ENCODE assay signal across 8 cellular contexts in genomic region chr20:20466341-20466879, GRCh38.
DNase-seq lines count a peak whose midpoint lies in the region; ATAC-seq and TF ChIP-seq lines count a peak whose summit lies in the region.

No MANE protein-coding gene starts in this region.

- DNase-seq in ELR (ENCODE audit: low read depth) = peak; percentile 57
- DNase-seq in GM19240 (ENCODE audit: insufficient read length, low spot score) = peak; percentile 43
- peak; percentile 24 for DNase-seq in activated CD8-positive, alpha-beta T cell treated with anti-CD3 and anti-CD28 coated beads, Interleukin-2, amount 10 ng/mL, durations not matched to agents 7 days and 5 days
- peak; percentile 49 for DNase-seq in stimulated activated CD8-positive, alpha-beta memory T cell treated with anti-CD3 and anti-CD28 coated beads, Interleukin-4, amount 100 ng/mL, for 48 hours
- no peak for DNase-seq in NCI-H345 treated with DMSO at 0.1 percent for 48 hours (lab: John Stamatoyannopoulos, UW; ENCODE audit: unreplicated experiment)
- no peak for DNase-seq in spleen
- DNase-seq in activated gamma-delta T cell treated with Interleukin-2 at 50 U/mL for 16 hours = no peak

- no peaks in the 10 kb centered on the region for H3K27me3 Mint-ChIP-seq in activated CD8-positive, alpha-beta T cell treated with anti-CD3 and anti-CD28 coated beads, Interleukin-2, amount 10 ng/mL, durations not matched to agents 7 days and 5 days (ENCODE audit: low read depth)

- H3K9me3 Mint-ChIP-seq in activated CD8-positive, alpha-beta T cell treated with anti-CD3 and anti-CD28 coated beads, Interleukin-2, amount 10 ng/mL, durations not matched to agents 7 days and 5 days (ENCODE audit: insufficient read depth) = no peaks in the 10 kb centered on the region

- H3K9me3 ChIP-seq in spleen = no peaks in the 10 kb centered on the region

- H3K4me1 ChIP-seq in spleen = peaks cover 0 to 30% (median 4%) of the 10 kb centered on the region in 6 donors

- peaks cover 0 to 60% (median 0%) of the 10 kb centered on the region in 6 donors for H3K36me3 ChIP-seq in spleen

- H3K27ac Mint-ChIP-seq in activated CD8-positive, alpha-beta T cell treated with anti-CD3 and anti-CD28 coated beads, Interleukin-2, amount 10 ng/mL, durations not matched to agents 7 days and 5 days = peak overlapping the region; percentile 51

- H3K36me3 Mint-ChIP-seq in activated CD8-positive, alpha-beta T cell treated with anti-CD3 and anti-CD28 coated beads, Interleukin-2, amount 10 ng/mL, durations not matched to agents 7 days and 5 days (ENCODE audit: low read depth) = peaks cover 4% of the 10 kb centered on the region

- H3K27me3 ChIP-seq in spleen (replicated peaks in 1 of 7) = no peaks in the 10 kb centered on the region

- 34 to 56% (median 54%) methylated on average over 4 of the region's 4 CpGs for WGBS in spleen, 5 donors

- peaks cover 13% of the 10 kb centered on the region for H3K4me1 Mint-ChIP-seq in activated CD8-positive, alpha-beta T cell treated with anti-CD3 and anti-CD28 coated beads, Interleukin-2, amount 10 ng/mL, durations not matched to agents 7 days and 5 days (ENCODE audit: low read depth)

- TF ChIP-seq POLR2A in spleen (IDR thresholded peaks at IDR 0.05) = no peak

- CTCF ChIA-PET in activated CD8-positive, alpha-beta T cell treated with anti-CD3 and anti-CD28 coated beads, Interleukin-2, amount 10 ng/mL, durations not matched to agents 7 days and 5 days (lab: Charles Lee) = interaction anchor here (1.0 kb wide), 1 partner anchor 14 kb away, joined by 4 read pairs; no protein-coding TSS in a partner anchor

- peak; percentile 88 for ATAC-seq in HG03175 (IDR thresholded peaks at IDR 0.05; ENCODE audit: unreplicated experiment)
- no peak for ATAC-seq in activated CD8-positive, alpha-beta T cell treated with anti-CD3 and anti-CD28 coated beads, Interleukin-2, amount 10 ng/mL, durations not matched to agents 7 days and 5 days

- peak overlapping the region in 1 of 8 donors; percentile 7 for H3K27ac ChIP-seq in spleen

- TF ChIP-seq CTCF in spleen (IDR thresholded peaks at IDR 0.05 in 8 of 11, conservative IDR thresholded peaks at IDR 0.05 in 3 of 11) = no peak

- POLR2A ChIA-PET in activated CD8-positive, alpha-beta T cell treated with anti-CD3 and anti-CD28 coated beads, Interleukin-2, amount 10 ng/mL, durations not matched to agents 7 days and 5 days (lab: Charles Lee) = no interaction called here

- no peak overlapping the region for H3K4me3 Mint-ChIP-seq in activated CD8-positive, alpha-beta T cell treated with anti-CD3 and anti-CD28 coated beads, Interleukin-2, amount 10 ng/mL, durations not matched to agents 7 days and 5 days

- intact Hi-C loops in spleen (cut with DNase I; ENCODE audit: low total_unique reads) = no loop called here

- no peak overlapping the region for H3K4me3 ChIP-seq in spleen

Comparison
In these comparisons a context has a peak if more than half of its experiments do, and no peak if none do; other contexts are left out.
1. DNase-seq: peak in ELR (single experiment), GM19240 (single experiment), activated CD8-positive, alpha-beta T cell treated with anti-CD3 and anti-CD28 coated beads, Interleukin-2, amount 10 ng/mL, durations not matched to agents 7 days and 5 days (single experiment) and stimulated activated CD8-positive, alpha-beta memory T cell treated with anti-CD3 and anti-CD28 coated beads, Interleukin-4, amount 100 ng/mL, for 48 hours (single experiment); none in NCI-H345 treated with DMSO at 0.1 percent for 48 hours (single experiment), spleen (single experiment) and activated gamma-delta T cell treated with Interleukin-2 at 50 U/mL for 16 hours (single experiment).